23 cellular contexts compared by ENCODE assay signal in the genomic region with DNA sequence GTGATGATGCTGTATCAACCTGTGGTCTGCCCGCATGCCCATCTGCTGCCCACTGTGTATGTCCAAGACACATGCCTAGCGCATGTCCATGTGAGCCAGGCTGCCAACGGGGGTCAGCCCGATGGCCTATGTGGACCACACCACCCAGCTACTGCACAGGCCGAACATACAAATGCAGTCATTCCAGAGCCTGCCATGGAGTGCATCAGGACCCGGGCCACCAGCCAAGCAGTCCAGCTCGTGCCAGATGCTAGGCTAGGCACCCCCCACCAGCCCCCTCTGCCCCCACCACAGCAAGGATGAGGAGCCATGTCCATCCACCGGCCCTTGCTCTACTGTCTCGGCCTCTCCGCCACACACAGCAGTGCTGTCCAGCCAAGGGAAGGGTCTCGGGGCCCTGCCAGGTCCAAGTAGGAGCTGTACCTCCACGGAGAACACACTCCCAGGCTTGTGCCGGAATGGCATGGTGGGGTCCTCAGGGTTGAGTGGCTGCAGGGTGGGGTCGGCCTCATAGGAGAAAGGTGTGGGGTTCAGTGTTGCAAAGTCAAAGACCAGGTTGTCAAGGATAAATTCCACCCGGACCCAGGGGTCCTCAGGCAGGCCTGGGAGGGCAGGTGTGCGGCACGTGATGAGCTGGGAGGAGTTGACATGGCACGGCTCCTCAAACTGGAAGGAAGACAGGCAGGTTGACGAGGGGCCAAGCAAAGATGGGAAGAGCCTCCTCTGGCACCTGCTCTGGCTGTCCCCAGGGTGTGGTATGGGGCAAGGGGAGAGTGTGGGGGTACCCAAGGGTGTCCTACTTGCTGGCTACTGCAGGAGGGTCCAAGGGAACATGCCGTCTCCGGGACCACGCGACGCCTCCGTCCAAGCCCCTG. TPM values are rescaled to one million over a fixed set of nuclear protein-coding genes. Genes with fewer than 3 reads are reported as not detected.
A peak's percentile ranks its signal among the peaks of the same experiment; 100 is the strongest.
DNase-seq lines count a peak whose midpoint lies in the region; ATAC-seq and TF ChIP-seq lines count a peak whose summit lies in the region.
"Had no signal": no experiment of that assay in that cellular context is flagged by ENCODE, and none has a peak within 500 bp of the region (broad histone marks: within the 10 kb centered on the region; RNA-seq: fewer than 3 reads in every experiment).

No MANE protein-coding gene starts in this region.

- H3K4me1 Mint-ChIP-seq in chondrocyte (ENCODE audit: low read depth), result no peaks in the 10 kb centered on the region
- H3K4me1 Mint-ChIP-seq: activated CD4-positive, alpha-beta memory T cell treated with anti-CD3 and anti-CD28 coated beads, Interleukin-2, amount 10 ng/mL, durations not matched to agents 7 days and 5 days; CD4-positive, alpha-beta memory T cell; neural crest cell had no signal

- BruUV-seq in mammary epithelial cell (replicated peaks; lab: Mats Ljungman, UMichigan), result no TSS peak

- H3K9me3 ChIP-seq in BE2C (no peaks in the 10 kb centered on the region), right lobe of liver (no peaks in the 10 kb centered on the region), spleen (no peaks in the 10 kb centered on the region), mammary epithelial cell (replicated peaks; ENCODE audit: insufficient read depth, low read length) (no peaks in the 10 kb centered on the region)
- H3K9me3 ChIP-seq: body of pancreas had no signal

- H3K4me3 Mint-ChIP-seq in chondrocyte (ENCODE audit: unreplicated experiment), result no peak overlapping the region
- H3K4me3 Mint-ChIP-seq: activated CD4-positive, alpha-beta memory T cell treated with anti-CD3 and anti-CD28 coated beads, Interleukin-2, amount 10 ng/mL, durations not matched to agents 7 days and 5 days; activated T-cell treated with anti-CD3 and anti-CD28 coated beads, Interleukin-2, amount 50 U/mL, for 24 hours; CD4-positive, alpha-beta memory T cell; neural crest cell had no signal

- no peaks in the 10 kb centered on the region for H3K36me3 ChIP-seq in BE2C
- peaks cover 0 to 99% (median 46%) of the 10 kb centered on the region in 4 donors for H3K36me3 ChIP-seq in right lobe of liver
- peaks cover 0 to 87% (median 25%) of the 10 kb centered on the region in 6 donors for H3K36me3 ChIP-seq in spleen
- H3K36me3 ChIP-seq in mammary epithelial cell (ENCODE audit: insufficient read depth, low read length), result peaks cover 56% of the 10 kb centered on the region

- no peak overlapping the region for H3K4me2 ChIP-seq in mammary epithelial cell (ENCODE audit: insufficient read depth, low read depth, low read length)

- dilution Hi-C loops in mammary epithelial cell (cut with HindIII; ENCODE audit: low sequenced_read_pairs), result no loop called here

- ATAC-seq in right lobe of liver (no peak), HG03442 (IDR thresholded peaks at IDR 0.05; ENCODE audit: unreplicated experiment) (no peak)
- ATAC-seq: body of pancreas, HCT116 had no signal

- no peaks in the 10 kb centered on the region for H4K20me1 ChIP-seq in mammary epithelial cell (ENCODE audit: insufficient read depth, low read length)

- in situ Hi-C loops in mammary epithelial cell (cut with MboI; ENCODE audit: low sequenced_read_pairs in 2 of 2), result no loop called here

- H3K9me3 Mint-ChIP-seq in chondrocyte (ENCODE audit: low read depth), result no peaks in the 10 kb centered on the region
- H3K9me3 Mint-ChIP-seq: activated CD4-positive, alpha-beta memory T cell treated with anti-CD3 and anti-CD28 coated beads, Interleukin-2, amount 10 ng/mL, durations not matched to agents 7 days and 5 days; activated T-cell treated with anti-CD3 and anti-CD28 coated beads, Interleukin-2, amount 50 U/mL, for 24 hours; neural crest cell had no signal

- 86% methylated on average over 6 of the region's 25 CpGs for WGBS in right lobe of liver (ENCODE audit: insufficient coverage, low coverage, low lambda C conversion rate, missing lambda C conversion rate)
- 89 to 93% (median 92%) methylated on average over 22 to 25 of the region's 25 CpGs for WGBS in spleen, 5 donors
- 67% methylated on average over 16 of the region's 25 CpGs for WGBS in mammary epithelial cell (ENCODE audit: low coverage, missing lambda C conversion rate)

- no peak overlapping the region for H3K4me3 ChIP-seq in BE2C (ENCODE audit: low read depth, low read length)
- no peak overlapping the region for H3K4me3 ChIP-seq in right lobe of liver
- H3K4me3 ChIP-seq in spleen, result no peak overlapping the region
- H3K4me3 ChIP-seq in mammary epithelial cell (replicated peaks in 1 of 3; ENCODE audit: insufficient read depth in 1 of 3, low read depth in 2 of 3, low read length in 3 of 3), result no peak overlapping the region
- H3K4me3 ChIP-seq: body of pancreas had no signal

- H3K79me2 ChIP-seq in mammary epithelial cell (ENCODE audit: insufficient read depth, low read length), result peaks cover 53% of the 10 kb centered on the region

- TF ChIP-seq CTCF in BE2C (IDR thresholded peaks at IDR 0.05; ENCODE audit: low read depth, low read length) (no peak), chondrocyte (IDR thresholded peaks at IDR 0.05) (no peak), right lobe of liver (IDR thresholded peaks at IDR 0.05) (no peak), spleen (IDR thresholded peaks at IDR 0.05 in 8 of 11, conservative IDR thresholded peaks at IDR 0.05 in 3 of 11) (no peak), mammary epithelial cell (conservative IDR thresholded peaks at IDR 0.05 in 1 of 2, IDR thresholded peaks at IDR 0.05 in 1 of 2; ENCODE audit: extremely low read depth in 1 of 2, insufficient read depth in 1 of 2, low read depth in 1 of 2, low read length in 2 of 2) (no peak)

- H3K27ac Mint-ChIP-seq in chondrocyte (ENCODE audit: unreplicated experiment), result no peak overlapping the region
- H3K27ac Mint-ChIP-seq: activated CD4-positive, alpha-beta memory T cell treated with anti-CD3 and anti-CD28 coated beads, Interleukin-2, amount 10 ng/mL, durations not matched to agents 7 days and 5 days; activated T-cell treated with anti-CD3 and anti-CD28 coated beads, Interleukin-2, amount 50 U/mL, for 24 hours; CD4-positive, alpha-beta memory T cell had no signal

- no peak overlapping the region for H2AFZ ChIP-seq in mammary epithelial cell (ENCODE audit: low read depth, low read length)

- peaks cover 50% of the 10 kb centered on the region for H3K36me3 Mint-ChIP-seq in chondrocyte (ENCODE audit: low read depth)
- H3K36me3 Mint-ChIP-seq: CD4-positive, alpha-beta memory T cell had no signal

- no peak for TF ChIP-seq POLR2A in right lobe of liver (IDR thresholded peaks at IDR 0.05)
- TF ChIP-seq POLR2A in spleen (IDR thresholded peaks at IDR 0.05), result no peak

- intact Hi-C loops in right lobe of liver (cut with DNase I) (no loop called here), spleen (cut with DNase I; ENCODE audit: low total_unique reads) (no loop called here), mammary epithelial cell (cut with micrococcal nuclease) (no loop called here)

- no peak overlapping the region for H3K27ac ChIP-seq in right lobe of liver
- no peak overlapping the region for H3K27ac ChIP-seq in spleen
- no peak overlapping the region for H3K27ac ChIP-seq in mammary epithelial cell (ENCODE audit: insufficient read depth, low read depth, low read length)
- H3K27ac ChIP-seq: body of pancreas had no signal

- CTCF ChIA-PET in mammary epithelial cell (lab: Charles Lee; ENCODE audit: low non-redundant PET), result interaction anchor here (0.6 kb wide), 1 partner anchor 136 kb away, joined by 6 read pairs; no protein-coding TSS in a partner anchor

- H3K4me1 ChIP-seq in BE2C, result no peaks in the 10 kb centered on the region
- H3K4me1 ChIP-seq in right lobe of liver, result no peaks in the 10 kb centered on the region
- peaks cover 0 to 19% (median 6%) of the 10 kb centered on the region in 6 donors for H3K4me1 ChIP-seq in spleen
- peaks cover 22% of the 10 kb centered on the region for H3K4me1 ChIP-seq in mammary epithelial cell (ENCODE audit: insufficient read depth, low read length)
- H3K4me1 ChIP-seq: body of pancreas had no signal

- no peaks in the 10 kb centered on the region for H3K27me3 ChIP-seq in BE2C
- H3K27me3 ChIP-seq in right lobe of liver, result no peaks in the 10 kb centered on the region
- H3K27me3 ChIP-seq in spleen (replicated peaks in 1 of 7), result no peaks in the 10 kb centered on the region
- no peaks in the 10 kb centered on the region for H3K27me3 ChIP-seq in mammary epithelial cell (ENCODE audit: insufficient read depth, low read length)
- H3K27me3 ChIP-seq: body of pancreas had no signal

- H3K27me3 Mint-ChIP-seq in chondrocyte (ENCODE audit: low read depth), result no peaks in the 10 kb centered on the region
- H3K27me3 Mint-ChIP-seq: activated CD4-positive, alpha-beta memory T cell treated with anti-CD3 and anti-CD28 coated beads, Interleukin-2, amount 10 ng/mL, durations not matched to agents 7 days and 5 days; activated T-cell treated with anti-CD3 and anti-CD28 coated beads, Interleukin-2, amount 50 U/mL, for 24 hours; CD4-positive, alpha-beta memory T cell had no signal

- peak; percentile 0 for DNase-seq in BE2C
- DNase-seq in chondrocyte (ENCODE audit: low spot score), result peak; percentile 77
- DNase-seq in right lobe of liver, result peak in 2 of 3 donors; percentile 15 to 41
- DNase-seq in spleen, result peak; percentile 50
- DNase-seq in NCI-H82 treated with DMSO at 0.1 percent for 48 hours (lab: John Stamatoyannopoulos, UW; ENCODE audit: unreplicated experiment), result no peak
- DNase-seq in mesenteric fat pad (ENCODE audit: low spot score), result no peak
- DNase-seq in mammary epithelial cell, result no peak
- DNase-seq: activated CD4-positive, alpha-beta memory T cell treated with anti-CD3 and anti-CD28 coated beads, Interleukin-2, amount 10 ng/mL, durations not matched to agents 7 days and 5 days; activated naive CD4-positive, alpha-beta T cell treated with anti-CD3 and anti-CD28 coated beads, Interleukin-2, amount 50 U/mL, for 16 hours; activated T-cell treated with anti-CD3 and anti-CD28 coated beads, Interleukin-2, amount 50 U/mL, for 24 hours; CD4-positive, alpha-beta memory T cell; DMS53; foreskin melanocyte; GF-D8; NCI-H1092; NCI-H2081; NCI-H510A treated with DMSO at 0.1 percent for 48 hours; stimulated activated CD8-positive, alpha-beta memory T cell treated with anti-CD3 and anti-CD28 coated beads, Interleukin-4, amount 100 ng/mL, for 48 hours had no signal

- H3K9ac ChIP-seq in mammary epithelial cell (ENCODE audit: insufficient read depth, low read length), result no peak overlapping the region

RNA-seq across cellular contexts. Expression of gene PLXNB1, which starts 15.3 kb away (rescaled TPM):
- 24.9 TPM for polyA plus RNA-seq in BE2C (2012; ENCODE audit: insufficient read depth, insufficient read length, low read depth)
- total RNA-seq in chondrocyte (63.2 to 115 TPM (median 108 TPM) in 3 replicates), right lobe of liver (100 to 1,000 TPM in 2 of 6 experiments, 10 to 100 TPM in 4; 65.9 to 132 (median 86.5) TPM), spleen (10 to 100 TPM; 31.8 to 95.9 (median 58.2) TPM), mesenteric fat pad (40.0 TPM), mammary epithelial cell (100 to 1,000 TPM; 163 to 195 TPM)
- polyA plus RNA-seq in spleen (10 to 100 TPM; 12.3 to 58.3 (median 35.8) TPM), mammary epithelial cell (100 TPM)
- polyA minus RNA-seq in mammary epithelial cell, result 205 TPM

RNA-seq across cellular contexts. Expression of gene CCDC51, which starts 25.3 kb away (rescaled TPM):
- polyA plus RNA-seq in BE2C (2012; ENCODE audit: insufficient read depth, insufficient read length, low read depth), result 33.3 TPM
- total RNA-seq in chondrocyte, result 13.3 to 25.8 TPM (median 23.9 TPM) in 3 replicates
- total RNA-seq in right lobe of liver, result 10 to 100 TPM in 2 of 6 experiments, 1 to 10 TPM in 4; 5.9 to 16.0 (median 8.1) TPM
- 10 to 100 TPM in 6 of 7 donors, 1 to 10 TPM in 1; 8.4 to 22.2 (median 18.7) TPM for total RNA-seq in spleen
- 10 to 100 TPM; 10.2 to 15.8 (median 12.4) TPM for polyA plus RNA-seq in spleen
- 11.6 TPM for total RNA-seq in mesenteric fat pad
- 10 to 100 TPM; 25.6 to 27.3 TPM for total RNA-seq in mammary epithelial cell
- 46.3 TPM for polyA plus RNA-seq in mammary epithelial cell
- polyA minus RNA-seq in mammary epithelial cell, result 13.6 TPM

RNA-seq across cellular contexts. Expression of gene TMA7, which starts 25.4 kb away (rescaled TPM):
- polyA plus RNA-seq in BE2C (2012; ENCODE audit: insufficient read depth, insufficient read length, low read depth), result 249 TPM
- 184 to 243 TPM (median 184 TPM) in 3 replicates for total RNA-seq in chondrocyte
- 100 to 1,000 TPM in 2 of 6 experiments, 10 to 100 TPM in 4; 64.8 to 182 (median 80.1) TPM for total RNA-seq in right lobe of liver
- total RNA-seq in spleen, result 100 to 1,000 TPM; 145 to 258 (median 170) TPM
- polyA plus RNA-seq in spleen, result 100 to 1,000 TPM; 606 to 753 (median 701) TPM
- total RNA-seq in mesenteric fat pad, result 144 TPM
- total RNA-seq in mammary epithelial cell, result 100 to 1,000 TPM in 1 of 2 donors, 10 to 100 TPM in 1; 80.5 to 270 TPM
- 224 TPM for polyA plus RNA-seq in mammary epithelial cell
- polyA minus RNA-seq in mammary epithelial cell, result 32.7 TPM

RNA-seq across cellular contexts. Expression of gene ATRIP, which starts 31.9 kb away (rescaled TPM):
- 9.0 TPM for polyA plus RNA-seq in BE2C (2012; ENCODE audit: insufficient read depth, insufficient read length, low read depth)
- total RNA-seq in chondrocyte (8.7 to 10.7 TPM (median 8.8 TPM) in 3 replicates), right lobe of liver (1 to 10 TPM; 2.4 to 4.5 (median 3.2) TPM), spleen (10 to 100 TPM in 1 of 7 donors, 1 to 10 TPM in 6; 6.4 to 10.0 (median 7.0) TPM), mesenteric fat pad (7.2 TPM), mammary epithelial cell (10 to 100 TPM in 1 of 2 donors, 1 to 10 TPM in 1; 7.2 to 13.2 TPM)
- polyA plus RNA-seq in spleen (1 to 10 TPM; 5.2 to 5.7 (median 5.2) TPM), mammary epithelial cell (11.7 TPM)
- polyA minus RNA-seq in mammary epithelial cell, result 10.1 TPM

RNA-seq across cellular contexts. Expression of gene FBXW12, which starts 42.6 kb away (rescaled TPM):
- 0.37 TPM for polyA plus RNA-seq in BE2C (2012; ENCODE audit: insufficient read depth, insufficient read length, low read depth)
- total RNA-seq in chondrocyte, result not detected in 3 replicates
- total RNA-seq in right lobe of liver, result not detected
- under 1 TPM in 2 of 7 donors, not detected in 5; 0.33 to 0.42 TPM for total RNA-seq in spleen
- not detected for polyA plus RNA-seq in spleen
- not detected for total RNA-seq in mesenteric fat pad
- total RNA-seq in mammary epithelial cell, result not detected
- polyA plus RNA-seq in mammary epithelial cell, result not detected
- polyA minus RNA-seq in mammary epithelial cell, result not detected
- total RNA-seq: activated CD4-positive, alpha-beta memory T cell treated with anti-CD3 and anti-CD28 coated beads, Interleukin-2, amount 10 ng/mL, durations not matched to agents 7 days and 5 days; CD4-positive, alpha-beta memory T cell; LHCN-M2 had no signal
- polyA plus RNA-seq: CD4-positive, alpha-beta memory T cell had no signal

Comparison
In these comparisons a context has a peak if more than half of its experiments do, and no peak if none do; other contexts are left out.
1. DNase-seq: peak in BE2C (single experiment), chondrocyte (single experiment), right lobe of liver (2 of 3) and spleen (single experiment); none in NCI-H82 treated with DMSO at 0.1 percent for 48 hours (single experiment), mesenteric fat pad (single experiment) and mammary epithelial cell (single experiment).